In the genomic region with DNA sequence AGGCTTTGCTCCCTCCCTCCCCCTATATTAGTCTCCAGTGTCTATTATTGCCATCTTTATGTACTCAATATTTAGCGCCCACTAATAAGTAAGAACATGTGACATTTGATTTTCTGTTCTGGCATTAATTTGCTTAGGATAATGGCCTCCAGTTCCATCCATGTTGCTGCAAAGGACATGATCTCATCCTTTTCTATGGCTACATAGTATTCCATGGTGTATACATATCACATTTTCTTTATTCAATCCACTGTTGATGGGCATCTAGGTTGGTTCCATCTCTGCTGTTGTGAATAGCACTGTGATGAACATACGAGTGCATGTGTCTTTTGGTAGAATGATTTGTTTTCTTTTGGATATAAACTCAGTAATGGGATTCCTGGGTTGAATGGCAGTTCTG, we compare ENCODE assay signal across 29 cellular contexts.
"Had no signal": no experiment of that assay in that cellular context is flagged by ENCODE, and none has a peak within 500 bp of the region (broad histone marks: within the 10 kb centered on the region; RNA-seq: fewer than 3 reads in every experiment).

No MANE protein-coding gene starts in this region.

- H3K27me3 ChIP-seq: suprapubic skin, testis, thyroid gland, tibial artery, tibial nerve, transverse colon, upper lobe of left lung, upper lobe of right lung, uterus, vagina had no signal

- H3K4me3 Mint-ChIP-seq: stimulated activated effector memory CD8-positive, alpha-beta T cell treated with anti-CD3 and anti-CD28 coated beads, Interleukin-12 subunit alpha, Interleukin-12 subunit beta, amount 100 ng/mL, for 72 hours; stimulated activated memory B cell treated with anti-CD40 and anti-IgM and Interleukin-4, amounts not matched to agents 10 μg/mL and 1 μg/mL and 100 μg/mL, for 72 hours; stimulated activated naive B cell treated with anti-CD40 and anti-IgM and Interleukin-4, amounts not matched to agents 10 μg/mL and 1 μg/mL and 100 μg/mL, for 72 hours; stimulated activated naive CD8-positive, alpha-beta T cell treated with anti-CD3 and anti-CD28 coated beads, Interleukin-15, amount 100 ng/mL, for 72 hours; stimulated activated naive CD8-positive, alpha-beta T cell treated with anti-CD3 and anti-CD28 coated beads, Interleukin-15, Interleukin-2, amounts not matched to agents 100 ng/mL and 50 ng/mL, for 24 hours; type B pancreatic cell had no signal

- H3K9me3 ChIP-seq: suprapubic skin, testis, thoracic aorta, thyroid gland, tibial artery, transverse colon, upper lobe of left lung, upper lobe of right lung, uterus, vagina had no signal

- H3K36me3 ChIP-seq: stomach, suprapubic skin, thoracic aorta, thyroid gland, tibial artery, tibial nerve, transverse colon, upper lobe of left lung, upper lobe of right lung, uterus, vagina had no signal

- H3K27ac Mint-ChIP-seq: stimulated activated effector memory CD8-positive, alpha-beta T cell treated with anti-CD3 and anti-CD28 coated beads, Interleukin-12 subunit alpha, Interleukin-12 subunit beta, amount 100 ng/mL, for 72 hours; stimulated activated memory B cell treated with anti-CD40 and anti-IgM and Interleukin-4, amounts not matched to agents 10 μg/mL and 1 μg/mL and 100 μg/mL, for 72 hours; stimulated activated naive B cell treated with anti-CD40 and anti-IgM and Interleukin-4, amounts not matched to agents 10 μg/mL and 1 μg/mL and 100 μg/mL, for 72 hours; stimulated activated naive CD8-positive, alpha-beta T cell treated with anti-CD3 and anti-CD28 coated beads, Interleukin-15, amount 100 ng/mL, for 72 hours; stimulated activated naive CD8-positive, alpha-beta T cell treated with anti-CD3 and anti-CD28 coated beads, Interleukin-15, Interleukin-2, amounts not matched to agents 100 ng/mL and 50 ng/mL, for 24 hours; type B pancreatic cell had no signal

- H3K4me1 Mint-ChIP-seq: stimulated activated effector memory CD8-positive, alpha-beta T cell treated with anti-CD3 and anti-CD28 coated beads, Interleukin-12 subunit alpha, Interleukin-12 subunit beta, amount 100 ng/mL, for 72 hours; stimulated activated memory B cell treated with anti-CD40 and anti-IgM and Interleukin-4, amounts not matched to agents 10 μg/mL and 1 μg/mL and 100 μg/mL, for 72 hours; stimulated activated naive B cell treated with anti-CD40 and anti-IgM and Interleukin-4, amounts not matched to agents 10 μg/mL and 1 μg/mL and 100 μg/mL, for 72 hours; stimulated activated naive CD8-positive, alpha-beta T cell treated with anti-CD3 and anti-CD28 coated beads, Interleukin-15, amount 100 ng/mL, for 72 hours had no signal

- H3K36me3 Mint-ChIP-seq: stimulated activated effector memory CD8-positive, alpha-beta T cell treated with anti-CD3 and anti-CD28 coated beads, Interleukin-12 subunit alpha, Interleukin-12 subunit beta, amount 100 ng/mL, for 72 hours; type B pancreatic cell had no signal

- H3K4me1 ChIP-seq: stomach, suprapubic skin, thyroid gland, tibial artery, tibial nerve, transverse colon, upper lobe of right lung, uterus, vagina had no signal

- H3K4me3 ChIP-seq: stomach, suprapubic skin, testis, thoracic aorta, thyroid gland, tibial artery, tibial nerve, transverse colon, upper lobe of left lung, upper lobe of right lung, uterus, vagina had no signal

- H3K27ac ChIP-seq: stomach, suprapubic skin, testis, thoracic aorta, thyroid gland, tibial artery, tibial nerve, transverse colon, upper lobe of left lung, upper lobe of right lung, uterus, vagina had no signal

- ATAC-seq: stimulated activated effector memory CD8-positive, alpha-beta T cell treated with anti-CD3 and anti-CD28 coated beads, Interleukin-12 subunit alpha, Interleukin-12 subunit beta, amount 100 ng/mL, for 72 hours; stimulated activated memory B cell treated with anti-CD40 and anti-IgM and Interleukin-4, amounts not matched to agents 10 μg/mL and 1 μg/mL and 100 μg/mL, for 72 hours; stimulated activated naive B cell treated with anti-CD40 and anti-IgM and Interleukin-4, amounts not matched to agents 10 μg/mL and 1 μg/mL and 100 μg/mL, for 72 hours; stimulated activated naive CD8-positive, alpha-beta T cell treated with anti-CD3 and anti-CD28 coated beads, Interleukin-15, amount 100 ng/mL, for 72 hours; stimulated activated naive CD8-positive, alpha-beta T cell treated with anti-CD3 and anti-CD28 coated beads, Interleukin-15, Interleukin-2, amounts not matched to agents 100 U/mL and 50 U/mL, for 24 hours; upper lobe of right lung had no signal

- FAIRE-seq: urothelium cell line had no signal

- DNase-seq: stimulated activated CD4-positive, alpha-beta T cell treated with anti-CD3 and anti-CD28 coated beads, Interleukin-2, amount 100 ng/mL, for 48 hours; stimulated activated CD4-positive, alpha-beta T cell treated with anti-CD3 and anti-CD28 coated beads, Interleukin-4, amount 100 ng/mL, for 1 hour; stimulated activated CD4-positive, alpha-beta T cell treated with anti-CD3 and anti-CD28 coated beads, Interleukin-4, amount 100 ng/mL, for 24 hours; stimulated activated CD4-positive, alpha-beta T cell treated with anti-CD3 and anti-CD28 coated beads, Interleukin-4, amount 100 ng/mL, for 4 hours; stimulated activated CD8-positive, alpha-beta memory T cell treated with anti-CD3 and anti-CD28 coated beads, Interleukin-4, amount 100 ng/mL, for 48 hours; stimulated activated naive B cell treated with anti-CD40 and anti-IgM and Interleukin-4, amounts not matched to agents 10 μg/mL and 1 μg/mL and 100 μg/mL, for 72 hours; stimulated activated naive CD4-positive, alpha-beta T cell; stimulated activated naive CD4-positive, alpha-beta T cell treated with Interleukin-2 at 50 U/mL for 16 hours; stimulated activated naive CD8-positive, alpha-beta T cell treated with anti-CD3 and anti-CD28 coated beads, Interleukin-15, amount 100 ng/mL, for 72 hours; stimulated activated naive CD8-positive, alpha-beta T cell treated with anti-CD3 and anti-CD28 coated beads, Interleukin-15, Interleukin-2, amounts not matched to agents 100 U/mL and 50 U/mL, for 24 hours; stomach; substantia nigra; thyroid gland; tibial artery; transverse colon; trophoblast cell; upper lobe of left lung; upper lobe of right lung had no signal

- H3K9me3 Mint-ChIP-seq: stimulated activated effector memory CD8-positive, alpha-beta T cell treated with anti-CD3 and anti-CD28 coated beads, Interleukin-12 subunit alpha, Interleukin-12 subunit beta, amount 100 ng/mL, for 72 hours had no signal
